1 cellular context compared by ENCODE assay signal in genomic region chr17:59666235-59666634, GRCh38.
TF ChIP-seq lines count a peak whose summit lies in the region.

No MANE protein-coding gene starts in this region.

TF ChIP-seq in HCT116, 20 proteins besides CTCF, POLR2A, EP300 and RAD21:
- TF ChIP-seq, protein P1, sequence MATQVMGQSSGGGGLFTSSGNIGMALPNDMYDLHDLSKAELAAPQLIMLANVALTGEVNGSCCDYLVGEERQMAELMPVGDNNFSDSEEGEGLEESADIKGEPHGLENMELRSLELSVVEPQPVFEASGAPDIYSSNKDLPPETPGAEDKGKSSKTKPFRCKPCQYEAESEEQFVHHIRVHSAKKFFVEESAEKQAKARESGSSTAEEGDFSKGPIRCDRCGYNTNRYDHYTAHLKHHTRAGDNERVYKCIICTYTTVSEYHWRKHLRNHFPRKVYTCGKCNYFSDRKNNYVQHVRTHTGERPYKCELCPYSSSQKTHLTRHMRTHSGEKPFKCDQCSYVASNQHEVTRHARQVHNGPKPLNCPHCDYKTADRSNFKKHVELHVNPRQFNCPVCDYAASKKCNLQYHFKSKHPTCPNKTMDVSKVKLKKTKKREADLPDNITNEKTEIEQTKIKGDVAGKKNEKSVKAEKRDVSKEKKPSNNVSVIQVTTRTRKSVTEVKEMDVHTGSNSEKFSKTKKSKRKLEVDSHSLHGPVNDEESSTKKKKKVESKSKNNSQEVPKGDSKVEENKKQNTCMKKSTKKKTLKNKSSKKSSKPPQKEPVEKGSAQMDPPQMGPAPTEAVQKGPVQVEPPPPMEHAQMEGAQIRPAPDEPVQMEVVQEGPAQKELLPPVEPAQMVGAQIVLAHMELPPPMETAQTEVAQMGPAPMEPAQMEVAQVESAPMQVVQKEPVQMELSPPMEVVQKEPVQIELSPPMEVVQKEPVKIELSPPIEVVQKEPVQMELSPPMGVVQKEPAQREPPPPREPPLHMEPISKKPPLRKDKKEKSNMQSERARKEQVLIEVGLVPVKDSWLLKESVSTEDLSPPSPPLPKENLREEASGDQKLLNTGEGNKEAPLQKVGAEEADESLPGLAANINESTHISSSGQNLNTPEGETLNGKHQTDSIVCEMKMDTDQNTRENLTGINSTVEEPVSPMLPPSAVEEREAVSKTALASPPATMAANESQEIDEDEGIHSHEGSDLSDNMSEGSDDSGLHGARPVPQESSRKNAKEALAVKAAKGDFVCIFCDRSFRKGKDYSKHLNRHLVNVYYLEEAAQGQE (IDR thresholded peaks at IDR 0.05; ENCODE audit: low read depth): no peak
- TF ChIP-seq JUND (IDR thresholded peaks at IDR 0.05) (no peak), FOSL1 (IDR thresholded peaks at IDR 0.05; ENCODE audit: low read depth) (no peak), EZH2phosphoT487 (IDR thresholded peaks at IDR 0.05; ENCODE audit: borderline replicate concordance) (no peak), SIN3A (IDR thresholded peaks at IDR 0.05; ENCODE audit: low read depth) (no peak), SRF (IDR thresholded peaks at IDR 0.05; ENCODE audit: low read depth) (no peak), ATF3 (IDR thresholded peaks at IDR 0.05) (no peak)
